1 cellular context compared by ENCODE assay signal in the genomic region with DNA sequence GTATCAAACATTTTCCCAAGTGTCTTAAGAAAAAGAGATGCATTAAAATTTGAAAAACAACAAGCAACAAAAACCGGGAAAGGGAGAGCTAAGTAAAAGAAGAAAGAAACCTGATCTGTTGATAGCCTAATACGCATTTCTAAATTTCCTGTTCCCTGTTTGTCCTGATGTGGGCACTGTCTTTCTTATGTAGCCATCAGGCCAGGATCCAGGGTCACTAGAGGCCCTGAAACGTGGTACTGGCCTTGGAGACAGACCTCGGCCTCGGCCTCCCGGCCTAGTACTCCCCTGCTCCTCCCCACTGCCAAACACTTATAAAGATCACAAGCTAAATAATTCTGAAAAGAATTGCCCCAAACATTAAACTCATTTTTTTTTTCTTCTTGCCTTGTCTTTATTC.
TF ChIP-seq lines count a peak whose summit lies in the region.

No MANE protein-coding gene starts in this region.

TF ChIP-seq in GM23338, 12 proteins besides CTCF, POLR2A, EP300 and RAD21:
- TF ChIP-seq, protein P1, sequence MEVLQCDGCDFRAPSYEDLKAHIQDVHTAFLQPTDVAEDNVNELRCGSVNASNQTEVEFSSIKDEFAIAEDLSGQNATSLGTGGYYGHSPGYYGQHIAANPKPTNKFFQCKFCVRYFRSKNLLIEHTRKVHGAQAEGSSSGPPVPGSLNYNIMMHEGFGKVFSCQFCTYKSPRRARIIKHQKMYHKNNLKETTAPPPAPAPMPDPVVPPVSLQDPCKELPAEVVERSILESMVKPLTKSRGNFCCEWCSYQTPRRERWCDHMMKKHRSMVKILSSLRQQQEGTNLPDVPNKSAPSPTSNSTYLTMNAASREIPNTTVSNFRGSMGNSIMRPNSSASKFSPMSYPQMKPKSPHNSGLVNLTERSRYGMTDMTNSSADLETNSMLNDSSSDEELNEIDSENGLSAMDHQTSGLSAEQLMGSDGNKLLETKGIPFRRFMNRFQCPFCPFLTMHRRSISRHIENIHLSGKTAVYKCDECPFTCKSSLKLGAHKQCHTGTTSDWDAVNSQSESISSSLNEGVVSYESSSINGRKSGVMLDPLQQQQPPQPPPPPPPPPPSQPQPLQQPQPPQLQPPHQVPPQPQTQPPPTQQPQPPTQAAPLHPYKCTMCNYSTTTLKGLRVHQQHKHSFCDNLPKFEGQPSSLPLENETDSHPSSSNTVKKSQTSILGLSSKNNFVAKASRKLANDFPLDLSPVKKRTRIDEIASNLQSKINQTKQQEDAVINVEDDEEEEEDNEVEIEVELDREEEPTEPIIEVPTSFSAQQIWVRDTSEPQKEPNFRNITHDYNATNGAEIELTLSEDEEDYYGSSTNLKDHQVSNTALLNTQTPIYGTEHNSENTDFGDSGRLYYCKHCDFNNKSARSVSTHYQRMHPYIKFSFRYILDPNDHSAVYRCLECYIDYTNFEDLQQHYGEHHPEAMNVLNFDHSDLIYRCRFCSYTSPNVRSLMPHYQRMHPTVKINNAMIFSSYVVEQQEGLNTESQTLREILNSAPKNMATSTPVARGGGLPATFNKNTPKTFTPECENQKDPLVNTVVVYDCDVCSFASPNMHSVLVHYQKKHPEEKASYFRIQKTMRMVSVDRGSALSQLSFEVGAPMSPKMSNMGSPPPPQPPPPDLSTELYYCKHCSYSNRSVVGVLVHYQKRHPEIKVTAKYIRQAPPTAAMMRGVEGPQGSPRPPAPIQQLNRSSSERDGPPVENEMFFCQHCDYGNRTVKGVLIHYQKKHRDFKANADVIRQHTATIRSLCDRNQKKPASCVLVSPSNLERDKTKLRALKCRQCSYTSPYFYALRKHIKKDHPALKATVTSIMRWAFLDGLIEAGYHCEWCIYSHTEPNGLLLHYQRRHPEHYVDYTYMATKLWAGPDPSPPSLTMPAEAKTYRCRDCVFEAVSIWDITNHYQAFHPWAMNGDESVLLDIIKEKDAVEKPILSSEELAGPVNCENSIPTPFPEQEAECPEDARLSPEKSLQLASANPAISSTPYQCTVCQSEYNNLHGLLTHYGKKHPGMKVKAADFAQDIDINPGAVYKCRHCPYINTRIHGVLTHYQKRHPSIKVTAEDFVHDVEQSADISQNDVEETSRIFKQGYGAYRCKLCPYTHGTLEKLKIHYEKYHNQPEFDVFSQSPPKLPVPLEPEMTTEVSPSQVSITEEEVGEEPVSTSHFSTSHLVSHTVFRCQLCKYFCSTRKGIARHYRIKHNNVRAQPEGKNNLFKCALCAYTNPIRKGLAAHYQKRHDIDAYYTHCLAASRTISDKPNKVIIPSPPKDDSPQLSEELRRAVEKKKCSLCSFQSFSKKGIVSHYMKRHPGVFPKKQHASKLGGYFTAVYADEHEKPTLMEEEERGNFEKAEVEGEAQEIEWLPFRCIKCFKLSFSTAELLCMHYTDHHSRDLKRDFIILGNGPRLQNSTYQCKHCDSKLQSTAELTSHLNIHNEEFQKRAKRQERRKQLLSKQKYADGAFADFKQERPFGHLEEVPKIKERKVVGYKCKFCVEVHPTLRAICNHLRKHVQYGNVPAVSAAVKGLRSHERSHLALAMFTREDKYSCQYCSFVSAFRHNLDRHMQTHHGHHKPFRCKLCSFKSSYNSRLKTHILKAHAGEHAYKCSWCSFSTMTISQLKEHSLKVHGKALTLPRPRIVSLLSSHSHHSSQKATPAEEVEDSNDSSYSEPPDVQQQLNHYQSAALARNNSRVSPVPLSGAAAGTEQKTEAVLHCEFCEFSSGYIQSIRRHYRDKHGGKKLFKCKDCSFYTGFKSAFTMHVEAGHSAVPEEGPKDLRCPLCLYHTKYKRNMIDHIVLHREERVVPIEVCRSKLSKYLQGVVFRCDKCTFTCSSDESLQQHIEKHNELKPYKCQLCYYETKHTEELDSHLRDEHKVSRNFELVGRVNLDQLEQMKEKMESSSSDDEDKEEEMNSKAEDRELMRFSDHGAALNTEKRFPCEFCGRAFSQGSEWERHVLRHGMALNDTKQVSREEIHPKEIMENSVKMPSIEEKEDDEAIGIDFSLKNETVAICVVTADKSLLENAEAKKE (CRISPR knock-in tag; IDR thresholded peaks at IDR 0.05), result no peak
- TF ChIP-seq ZNF331 (CRISPR knock-in tag; IDR thresholded peaks at IDR 0.05; ENCODE audit: low read depth), result no peak
- no peak for TF ChIP-seq STAT1 (IDR thresholded peaks at IDR 0.05; ENCODE audit: unreplicated experiment)
- TF ChIP-seq NANOG (IDR thresholded peaks at IDR 0.05; ENCODE audit: borderline replicate concordance), result no peak
